ENCODE assay signal across 1 cellular context in genomic region chr9:126527109-126527825, GRCh38.
TF ChIP-seq lines count a peak whose summit lies in the region.

No MANE protein-coding gene starts in this region.

TF ChIP-seq in HepG2, 621 proteins besides CTCF, POLR2A, EP300 and RAD21 (continued from another document and continues in another):
- TF ChIP-seq MLXIP (CRISPR knock-in tag; IDR thresholded peaks at IDR 0.05; ENCODE audit: borderline replicate concordance), result peak; percentile 97
- no peak for TF ChIP-seq ZNF562 (CRISPR knock-in tag; IDR thresholded peaks at IDR 0.05; ENCODE audit: borderline replicate concordance)
- no peak for TF ChIP-seq LBX2 (CRISPR knock-in tag; IDR thresholded peaks at IDR 0.05; ENCODE audit: borderline replicate concordance)
- no peak for TF ChIP-seq ARNT (IDR thresholded peaks at IDR 0.05)
- TF ChIP-seq HES4 (CRISPR knock-in tag; IDR thresholded peaks at IDR 0.05; ENCODE audit: borderline replicate concordance), result no peak
- no peak for TF ChIP-seq CHD2 (IDR thresholded peaks at IDR 0.05; ENCODE audit: low read depth, low read length)
- peak; percentile 85 for TF ChIP-seq ZFY (CRISPR knock-in tag; IDR thresholded peaks at IDR 0.05)
- no peak for TF ChIP-seq ZNF326 (CRISPR knock-in tag; IDR thresholded peaks at IDR 0.05; ENCODE audit: borderline replicate concordance)
- TF ChIP-seq MXD4 (CRISPR knock-in tag; IDR thresholded peaks at IDR 0.05), result 0 out of 2 replicates have a peak, but pooled peaks have one; percentile 41
- no peak for TF ChIP-seq ZNF572 (CRISPR knock-in tag; IDR thresholded peaks at IDR 0.05)
- 0 out of 2 replicates have a peak, but pooled peaks have one; percentile 25 for TF ChIP-seq ZNF652 (CRISPR knock-in tag; IDR thresholded peaks at IDR 0.05; ENCODE audit: borderline replicate concordance, low read depth)
- no peak for TF ChIP-seq GZF1 (CRISPR knock-in tag; IDR thresholded peaks at IDR 0.05)
- TF ChIP-seq ZNF564 (CRISPR knock-in tag; IDR thresholded peaks at IDR 0.05), result no peak; the same call in 1 of the 2 replicates
- TF ChIP-seq ZNF468 (CRISPR knock-in tag; IDR thresholded peaks at IDR 0.05), result 0 out of 2 replicates have a peak, but pooled peaks have one; percentile 11
- no peak for TF ChIP-seq BORCS8-MEF2B (CRISPR knock-in tag; IDR thresholded peaks at IDR 0.05)
- TF ChIP-seq ZNF180 (CRISPR knock-in tag; IDR thresholded peaks at IDR 0.05; ENCODE audit: borderline replicate concordance, low read depth), result no peak
- 0 out of 2 replicates have a peak, but pooled peaks have one; percentile 39 for TF ChIP-seq ZBTB37 (CRISPR knock-in tag; IDR thresholded peaks at IDR 0.05)
- TF ChIP-seq E2F5 (CRISPR knock-in tag; conservative IDR thresholded peaks at IDR 0.05), result no peak
- TF ChIP-seq TCF7 (IDR thresholded peaks at IDR 0.05; ENCODE audit: low read depth), result peak; percentile 96
- no peak for TF ChIP-seq ZFAT (CRISPR knock-in tag; conservative IDR thresholded peaks at IDR 0.05)
- TF ChIP-seq ATM (IDR thresholded peaks at IDR 0.05; ENCODE audit: borderline replicate concordance), result no peak
- TF ChIP-seq, protein P1, sequence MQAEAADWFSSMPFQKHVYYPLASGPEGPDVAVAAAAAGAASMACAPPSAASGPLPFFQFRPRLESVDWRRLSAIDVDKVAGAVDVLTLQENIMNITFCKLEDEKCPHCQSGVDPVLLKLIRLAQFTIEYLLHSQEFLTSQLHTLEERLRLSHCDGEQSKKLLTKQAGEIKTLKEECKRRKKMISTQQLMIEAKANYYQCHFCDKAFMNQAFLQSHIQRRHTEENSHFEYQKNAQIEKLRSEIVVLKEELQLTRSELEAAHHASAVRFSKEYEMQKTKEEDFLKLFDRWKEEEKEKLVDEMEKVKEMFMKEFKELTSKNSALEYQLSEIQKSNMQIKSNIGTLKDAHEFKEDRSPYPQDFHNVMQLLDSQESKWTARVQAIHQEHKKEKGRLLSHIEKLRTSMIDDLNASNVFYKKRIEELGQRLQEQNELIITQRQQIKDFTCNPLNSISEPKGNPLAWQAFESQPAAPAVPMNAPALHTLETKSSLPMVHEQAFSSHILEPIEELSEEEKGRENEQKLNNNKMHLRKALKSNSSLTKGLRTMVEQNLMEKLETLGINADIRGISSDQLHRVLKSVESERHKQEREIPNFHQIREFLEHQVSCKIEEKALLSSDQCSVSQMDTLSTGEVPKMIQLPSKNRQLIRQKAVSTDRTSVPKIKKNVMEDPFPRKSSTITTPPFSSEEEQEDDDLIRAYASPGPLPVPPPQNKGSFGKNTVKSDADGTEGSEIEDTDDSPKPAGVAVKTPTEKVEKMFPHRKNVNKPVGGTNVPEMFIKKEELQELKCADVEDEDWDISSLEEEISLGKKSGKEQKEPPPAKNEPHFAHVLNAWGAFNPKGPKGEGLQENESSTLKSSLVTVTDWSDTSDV (CRISPR knock-in tag; IDR thresholded peaks at IDR 0.05), result no peak
- TF ChIP-seq ZBTB26 (CRISPR knock-in tag; IDR thresholded peaks at IDR 0.05; ENCODE audit: borderline replicate concordance), result no peak; the same call in 1 of the 2 replicates
- peak; percentile 55; the same call in 1 of the 2 replicates for TF ChIP-seq CSRNP1 (CRISPR knock-in tag; IDR thresholded peaks at IDR 0.05)
- TF ChIP-seq, protein P2, sequence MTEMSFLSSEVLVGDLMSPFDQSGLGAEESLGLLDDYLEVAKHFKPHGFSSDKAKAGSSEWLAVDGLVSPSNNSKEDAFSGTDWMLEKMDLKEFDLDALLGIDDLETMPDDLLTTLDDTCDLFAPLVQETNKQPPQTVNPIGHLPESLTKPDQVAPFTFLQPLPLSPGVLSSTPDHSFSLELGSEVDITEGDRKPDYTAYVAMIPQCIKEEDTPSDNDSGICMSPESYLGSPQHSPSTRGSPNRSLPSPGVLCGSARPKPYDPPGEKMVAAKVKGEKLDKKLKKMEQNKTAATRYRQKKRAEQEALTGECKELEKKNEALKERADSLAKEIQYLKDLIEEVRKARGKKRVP (CRISPR knock-in tag; IDR thresholded peaks at IDR 0.05), result no peak
- TF ChIP-seq, protein P3, sequence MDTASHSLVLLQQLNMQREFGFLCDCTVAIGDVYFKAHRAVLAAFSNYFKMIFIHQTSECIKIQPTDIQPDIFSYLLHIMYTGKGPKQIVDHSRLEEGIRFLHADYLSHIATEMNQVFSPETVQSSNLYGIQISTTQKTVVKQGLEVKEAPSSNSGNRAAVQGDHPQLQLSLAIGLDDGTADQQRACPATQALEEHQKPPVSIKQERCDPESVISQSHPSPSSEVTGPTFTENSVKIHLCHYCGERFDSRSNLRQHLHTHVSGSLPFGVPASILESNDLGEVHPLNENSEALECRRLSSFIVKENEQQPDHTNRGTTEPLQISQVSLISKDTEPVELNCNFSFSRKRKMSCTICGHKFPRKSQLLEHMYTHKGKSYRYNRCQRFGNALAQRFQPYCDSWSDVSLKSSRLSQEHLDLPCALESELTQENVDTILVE (CRISPR knock-in tag; IDR thresholded peaks at IDR 0.05), result no peak
- TF ChIP-seq LCORL (IDR thresholded peaks at IDR 0.05), result no peak
- TF ChIP-seq LCORL (CRISPR knock-in tag; IDR thresholded peaks at IDR 0.05), result peak; percentile 93
- TF ChIP-seq ZNF281 (CRISPR knock-in tag; IDR thresholded peaks at IDR 0.05; ENCODE audit: borderline replicate concordance), result no peak
- TF ChIP-seq MIXL1 (CRISPR knock-in tag; IDR thresholded peaks at IDR 0.05), result peak; percentile 73; the same call in 1 of the 2 replicates
- TF ChIP-seq PBX2 (CRISPR knock-in tag; IDR thresholded peaks at IDR 0.05), result no peak
- no peak for TF ChIP-seq ZNF841 (CRISPR knock-in tag; IDR thresholded peaks at IDR 0.05; ENCODE audit: borderline replicate concordance)
- TF ChIP-seq, protein P4, sequence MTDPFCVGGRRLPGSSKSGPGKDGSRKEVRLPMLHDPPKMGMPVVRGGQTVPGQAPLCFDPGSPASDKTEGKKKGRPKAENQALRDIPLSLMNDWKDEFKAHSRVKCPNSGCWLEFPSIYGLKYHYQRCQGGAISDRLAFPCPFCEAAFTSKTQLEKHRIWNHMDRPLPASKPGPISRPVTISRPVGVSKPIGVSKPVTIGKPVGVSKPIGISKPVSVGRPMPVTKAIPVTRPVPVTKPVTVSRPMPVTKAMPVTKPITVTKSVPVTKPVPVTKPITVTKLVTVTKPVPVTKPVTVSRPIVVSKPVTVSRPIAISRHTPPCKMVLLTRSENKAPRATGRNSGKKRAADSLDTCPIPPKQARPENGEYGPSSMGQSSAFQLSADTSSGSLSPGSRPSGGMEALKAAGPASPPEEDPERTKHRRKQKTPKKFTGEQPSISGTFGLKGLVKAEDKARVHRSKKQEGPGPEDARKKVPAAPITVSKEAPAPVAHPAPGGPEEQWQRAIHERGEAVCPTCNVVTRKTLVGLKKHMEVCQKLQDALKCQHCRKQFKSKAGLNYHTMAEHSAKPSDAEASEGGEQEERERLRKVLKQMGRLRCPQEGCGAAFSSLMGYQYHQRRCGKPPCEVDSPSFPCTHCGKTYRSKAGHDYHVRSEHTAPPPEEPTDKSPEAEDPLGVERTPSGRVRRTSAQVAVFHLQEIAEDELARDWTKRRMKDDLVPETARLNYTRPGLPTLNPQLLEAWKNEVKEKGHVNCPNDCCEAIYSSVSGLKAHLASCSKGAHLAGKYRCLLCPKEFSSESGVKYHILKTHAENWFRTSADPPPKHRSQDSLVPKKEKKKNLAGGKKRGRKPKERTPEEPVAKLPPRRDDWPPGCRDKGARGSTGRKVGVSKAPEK (CRISPR knock-in tag; IDR thresholded peaks at IDR 0.05; ENCODE audit: borderline replicate concordance), result no peak
- TF ChIP-seq ZFP82 (CRISPR knock-in tag; IDR thresholded peaks at IDR 0.05; ENCODE audit: borderline replicate concordance), result no peak
- TF ChIP-seq ZNF703 (CRISPR knock-in tag; IDR thresholded peaks at IDR 0.05; ENCODE audit: borderline replicate concordance), result no peak
- TF ChIP-seq KDM4B (CRISPR knock-in tag; IDR thresholded peaks at IDR 0.05), result no peak
- no peak for TF ChIP-seq RFXAP (CRISPR knock-in tag; IDR thresholded peaks at IDR 0.05; ENCODE audit: borderline replicate concordance)
- TF ChIP-seq ZMYM3 (CRISPR knock-in tag; IDR thresholded peaks at IDR 0.05), result peak; percentile 96
- TF ChIP-seq ZNF563 (CRISPR knock-in tag; IDR thresholded peaks at IDR 0.05), result no peak
